ENCODE assay signal across 8 cellular contexts in the genomic region with DNA sequence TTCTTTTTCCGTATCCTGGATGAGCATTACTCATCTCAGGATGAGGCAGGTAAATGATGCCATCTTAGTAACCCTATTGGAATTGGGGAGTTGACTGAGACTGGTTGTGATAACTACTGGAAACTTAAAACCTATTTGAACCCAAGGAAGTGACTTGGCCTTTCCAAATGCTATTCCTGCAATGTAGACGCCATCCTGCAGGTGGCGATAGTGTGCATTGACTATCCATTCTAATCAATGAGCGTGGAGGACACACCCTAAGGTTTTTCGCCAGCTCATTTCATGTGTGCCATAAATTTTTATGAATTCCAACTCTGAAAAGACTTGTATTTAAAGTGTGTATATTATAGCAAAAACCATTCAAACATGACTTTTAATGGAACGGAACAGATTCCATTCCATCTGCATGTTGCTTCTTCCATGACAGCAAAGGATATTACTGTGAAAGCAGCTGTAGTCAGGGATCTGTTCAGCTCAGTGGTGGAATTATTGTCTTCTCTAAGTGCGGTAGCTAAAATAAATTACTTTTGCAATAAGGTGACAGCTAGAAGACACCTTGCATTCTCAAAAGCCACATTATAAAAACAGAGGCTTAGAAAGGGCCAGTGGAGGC. TPM values are rescaled to one million over a fixed set of nuclear protein-coding genes. Genes with fewer than 3 reads are reported as not detected.
DNase-seq lines count a peak whose midpoint lies in the region; ATAC-seq and TF ChIP-seq lines count a peak whose summit lies in the region.

No MANE protein-coding gene starts in this region.

- H3K27ac ChIP-seq in OCI-LY3 (ENCODE audit: low read length) (no peak overlapping the region), esophagus squamous epithelium (no peak overlapping the region), suprapubic skin (no peak overlapping the region)

- no peak for TF ChIP-seq POLR2A in esophagus squamous epithelium (IDR thresholded peaks at IDR 0.05)
- TF ChIP-seq POLR2A in suprapubic skin (IDR thresholded peaks at IDR 0.05) = no peak

- WGBS in esophagus squamous epithelium, 2 donors = 59 to 64% methylated on average over 7 of the region's 7 CpGs
- 58% methylated on average over 7 of the region's 7 CpGs for WGBS in suprapubic skin

- peak overlapping the region; percentile 8 for H3K4me2 ChIP-seq in OCI-LY3 (ENCODE audit: low read length)

- H4K20me1 ChIP-seq in OCI-LY3 (ENCODE audit: insufficient read depth, low read length) = no peaks in the 10 kb centered on the region

- H3K79me2 ChIP-seq in OCI-LY3 (ENCODE audit: low read length) = no peaks in the 10 kb centered on the region

- H2AFZ ChIP-seq in OCI-LY3 (ENCODE audit: low read depth, low read length) = no peak overlapping the region

- H3K9ac ChIP-seq in OCI-LY3 (ENCODE audit: low read length) = no peak overlapping the region

- H3K4me1 ChIP-seq in OCI-LY3 (ENCODE audit: low read length) (peaks cover 13% of the 10 kb centered on the region), esophagus squamous epithelium (peaks cover 0 to 15% (median 4%) of the 10 kb centered on the region in 3 donors), suprapubic skin (no peaks in the 10 kb centered on the region)

- H3K27me3 ChIP-seq in OCI-LY3 (ENCODE audit: low read depth, low read length) = no peaks in the 10 kb centered on the region
- H3K27me3 ChIP-seq in esophagus squamous epithelium = no peaks in the 10 kb centered on the region
- no peaks in the 10 kb centered on the region for H3K27me3 ChIP-seq in suprapubic skin

- intact Hi-C loops in esophagus squamous epithelium (cut with DNase I) = no loop called here

- H3K4me3 ChIP-seq in OCI-LY3 (ENCODE audit: low read length) (no peak overlapping the region), esophagus squamous epithelium (no peak overlapping the region), suprapubic skin (no peak overlapping the region)

- H3K9me3 ChIP-seq in OCI-LY3 (ENCODE audit: insufficient read depth, low read length) (0 out of 2 replicates have a peak, but pooled peaks cover 2% of the 10 kb centered on the region), esophagus squamous epithelium (peaks cover 0 to 13% (median 0%) of the 10 kb centered on the region in 3 donors), suprapubic skin (peaks cover 10% of the 10 kb centered on the region)

- ATAC-seq in GM19463 (IDR thresholded peaks at IDR 0.05; ENCODE audit: unreplicated experiment) (no peak), GM21367 (IDR thresholded peaks at IDR 0.05; ENCODE audit: unreplicated experiment) (no peak)

- TF ChIP-seq EP300 in suprapubic skin (IDR thresholded peaks at IDR 0.05) = no peak

- TF ChIP-seq CTCF in OCI-LY3 (IDR thresholded peaks at IDR 0.05; ENCODE audit: low read depth, low read length) (peak; percentile 81), esophagus squamous epithelium (IDR thresholded peaks at IDR 0.05) (peak in 5 of 6 experiments; percentile 20 to 58 (median 38)), suprapubic skin (IDR thresholded peaks at IDR 0.05) (no peak)

- H3K36me3 ChIP-seq in OCI-LY3 (replicated peaks; ENCODE audit: low read depth, low read length) = peaks cover 26% of the 10 kb centered on the region
- peaks cover 0 to 22% (median 0%) of the 10 kb centered on the region in 3 donors for H3K36me3 ChIP-seq in esophagus squamous epithelium
- H3K36me3 ChIP-seq in suprapubic skin = peaks cover 27% of the 10 kb centered on the region

- DNase-seq in activated CD4-positive, alpha-beta T cell treated with anti-CD3 and anti-CD28 coated beads for 24 hours (ENCODE audit: low read depth in 2 of 2) = peak; percentile 8 to 46
- no peak for DNase-seq in activated CD4-positive, alpha-beta T cell treated with anti-CD3 and anti-CD28 coated beads, Interleukin-2, amount 50 U/mL, for 4 hours
- DNase-seq in esophagus squamous epithelium (lab: John Stamatoyannopoulos, UW) (no peak), suprapubic skin (ENCODE audit: low spot score in 2 of 2) (no peak)
- peak; percentile 47 to 59 for DNase-seq in stimulated activated CD4-positive, alpha-beta T cell treated with anti-CD3 and anti-CD28 coated beads, Interleukin-4, amount 100 ng/mL, for 48 hours (ENCODE audit: low read depth in 2 of 2)

RNA-seq across cellular contexts. Expression of a gene that starts 55.3 kb away (rescaled TPM):
- total RNA-seq in esophagus squamous epithelium (1 to 10 TPM in 3 of 4 donors, under 1 TPM in 1; 0.88 to 7.6 (median 4.7) TPM), suprapubic skin (10 to 100 TPM in 2 of 4 donors, 1 to 10 TPM in 2; 2.5 to 27.6 (median 9.7) TPM)

Comparison
In these comparisons a context has a peak if more than half of its experiments do, and no peak if none do; other contexts are left out.
1. DNase-seq: peak in activated CD4-positive, alpha-beta T cell treated with anti-CD3 and anti-CD28 coated beads for 24 hours (2 of 2) and stimulated activated CD4-positive, alpha-beta T cell treated with anti-CD3 and anti-CD28 coated beads, Interleukin-4, amount 100 ng/mL, for 48 hours (2 of 2); none in activated CD4-positive, alpha-beta T cell treated with anti-CD3 and anti-CD28 coated beads, Interleukin-2, amount 50 U/mL, for 4 hours (0 of 2), esophagus squamous epithelium (single experiment) and suprapubic skin (0 of 2).
2. CTCF ChIP-seq: peak in OCI-LY3 (single experiment) and esophagus squamous epithelium (5 of 6); none in suprapubic skin (0 of 2).